In the genomic region with DNA sequence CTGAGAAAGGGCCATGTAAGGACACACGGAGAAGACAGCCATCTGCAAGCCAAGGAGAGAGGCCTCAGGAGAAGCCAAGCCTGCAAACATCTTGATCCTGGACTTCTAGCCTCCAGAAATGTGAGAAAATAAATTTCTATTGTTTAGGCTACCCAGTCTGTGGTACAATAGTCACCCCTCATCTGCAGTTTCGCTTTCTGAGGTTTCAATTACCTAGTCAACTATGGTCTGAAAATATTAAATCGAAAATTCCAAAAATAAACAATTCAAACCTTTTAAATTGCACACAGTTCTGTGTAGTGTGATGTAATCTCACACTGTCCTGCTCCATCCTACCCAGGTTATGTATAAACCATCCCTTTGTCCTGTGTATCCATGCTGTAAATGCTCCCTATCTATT, we compare ENCODE assay signal across 16 cellular contexts.
"Had no signal": no experiment of that assay in that cellular context is flagged by ENCODE, and none has a peak within 500 bp of the region (broad histone marks: within the 10 kb centered on the region; RNA-seq: fewer than 3 reads in every experiment).

No MANE protein-coding gene starts in this region.

- H3K27ac ChIP-seq: coronary artery, foreskin keratinocyte, heart left ventricle had no signal

- H3K4me3 Mint-ChIP-seq: endodermal cell; naive thymus-derived CD4-positive, alpha-beta T cell; neural crest cell had no signal

- H3K27ac Mint-ChIP-seq: endodermal cell had no signal

- H3K27me3 Mint-ChIP-seq: naive thymus-derived CD4-positive, alpha-beta T cell had no signal

- DNase-seq: effector CD4-positive, alpha-beta T cell; endodermal cell; erythroblast; foreskin keratinocyte; heart left ventricle; hippocampal formation; left colon; mesendoderm; naive thymus-derived CD4-positive, alpha-beta T cell; right cardiac atrium; small intestine; stimulated activated CD4-positive, alpha-beta T cell treated with anti-CD3 and anti-CD28 coated beads, Interleukin-12 subunit alpha, Interleukin-12 subunit beta, amount 100 ng/mL, for 4 hours; stimulated activated naive CD4-positive, alpha-beta T cell treated with Interleukin-2 at 50 U/mL for 16 hours; trophoblast cell had no signal

- H3K4me3 ChIP-seq: coronary artery, heart left ventricle had no signal

- H3K4me1 Mint-ChIP-seq: neural crest cell had no signal

- H3K27me3 ChIP-seq: foreskin keratinocyte, heart left ventricle had no signal

- H3K9me3 Mint-ChIP-seq: endodermal cell; naive thymus-derived CD4-positive, alpha-beta T cell; neural crest cell had no signal

- ATAC-seq: foreskin keratinocyte; heart left ventricle; left colon; naive thymus-derived CD4-positive, alpha-beta T cell; right cardiac atrium had no signal
